8 cellular contexts compared by ENCODE assay signal in the genomic region with DNA sequence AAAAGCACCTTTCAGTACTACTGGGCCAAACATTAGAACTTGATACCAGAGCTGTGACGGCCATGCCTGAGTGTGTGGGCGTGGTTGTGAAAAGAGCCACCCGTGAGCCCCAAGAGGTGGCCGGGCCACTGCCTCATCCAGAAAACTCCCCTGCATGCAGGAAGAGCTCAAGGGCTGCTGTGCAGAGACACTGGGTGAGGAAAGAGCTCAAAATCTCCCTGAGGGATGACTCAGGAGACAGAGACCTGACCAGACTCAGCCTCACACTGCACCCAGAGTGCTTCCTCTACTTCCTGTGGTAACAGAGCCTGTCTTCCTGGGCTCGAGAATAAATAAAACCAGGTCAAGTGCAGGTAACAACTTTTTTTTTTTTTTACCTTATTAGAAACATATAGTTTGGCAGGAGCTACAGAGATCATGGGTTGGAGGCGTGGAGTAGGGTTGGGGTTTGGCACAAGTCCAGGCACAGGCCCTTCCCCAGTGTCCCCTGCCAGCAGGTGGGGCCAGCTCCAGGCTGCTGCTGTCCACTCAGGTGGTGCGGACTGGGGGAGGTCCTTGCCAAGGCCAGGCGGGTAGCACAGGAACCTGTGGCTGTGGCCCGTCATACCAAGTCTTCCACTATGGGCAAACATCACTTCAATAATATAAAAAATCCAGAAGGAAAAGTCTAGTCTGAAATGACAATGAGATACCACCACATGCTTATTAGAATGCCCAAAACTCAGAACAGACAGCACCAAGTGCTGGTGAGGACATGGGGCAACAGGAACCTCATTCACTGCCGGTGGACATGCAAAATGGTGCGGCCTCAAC. TPM values are rescaled to one million over a fixed set of nuclear protein-coding genes. Genes with fewer than 3 reads are reported as not detected.
DNase-seq lines count a peak whose midpoint lies in the region; ATAC-seq and TF ChIP-seq lines count a peak whose summit lies in the region.

No MANE protein-coding gene starts in this region.

- BruUV-seq in mammary epithelial cell (replicated peaks; lab: Mats Ljungman, UMichigan), result no TSS peak

- peaks cover 29% of the 10 kb centered on the region for H3K4me1 ChIP-seq in mammary epithelial cell (ENCODE audit: insufficient read depth, low read length)

- WGBS in mammary epithelial cell (ENCODE audit: low coverage, missing lambda C conversion rate), result 21% methylated on average over 11 of the region's 11 CpGs

- no peaks in the 10 kb centered on the region for H3K36me3 ChIP-seq in mammary epithelial cell (ENCODE audit: insufficient read depth, low read length)

- dilution Hi-C loops in mammary epithelial cell (cut with HindIII; ENCODE audit: low sequenced_read_pairs), result loop anchor here (10.0 kb wide), 1 partner anchor 102 kb away; the partner anchor contains the start of gene LRRC25

- peak overlapping the region; percentile 68 for H3K27ac ChIP-seq in C4-2B
- peak overlapping the region; percentile 36 for H3K27ac ChIP-seq in mammary epithelial cell (ENCODE audit: insufficient read depth, low read depth, low read length)

- H3K27me3 ChIP-seq in mammary epithelial cell (ENCODE audit: insufficient read depth, low read length), result no peaks in the 10 kb centered on the region

- H3K9me3 ChIP-seq in mammary epithelial cell (replicated peaks; ENCODE audit: insufficient read depth, low read length), result no peaks in the 10 kb centered on the region

- peaks cover 96% of the 10 kb centered on the region for H3K79me2 ChIP-seq in mammary epithelial cell (ENCODE audit: insufficient read depth, low read length)

- peak; percentile 53 for ATAC-seq in HG03571 (IDR thresholded peaks at IDR 0.05; ENCODE audit: unreplicated experiment)
- peak; percentile 18 for ATAC-seq in omental fat pad (ENCODE audit: low FRiP score)
- ATAC-seq in HG03565 (IDR thresholded peaks at IDR 0.05; ENCODE audit: unreplicated experiment), result no peak

- H3K9ac ChIP-seq in mammary epithelial cell (ENCODE audit: insufficient read depth, low read length), result peak overlapping the region; percentile 14

- no peak overlapping the region for H3K4me3 ChIP-seq in mammary epithelial cell (replicated peaks in 1 of 3; ENCODE audit: insufficient read depth in 1 of 3, low read depth in 2 of 3, low read length in 3 of 3)

- peaks cover 3% of the 10 kb centered on the region for H4K20me1 ChIP-seq in mammary epithelial cell (ENCODE audit: insufficient read depth, low read length)

- in situ Hi-C loops in mammary epithelial cell (cut with MboI; ENCODE audit: low sequenced_read_pairs in 2 of 2), result no loop called here

- TF ChIP-seq CTCF in C4-2B (conservative IDR thresholded peaks at IDR 0.05), result no peak
- TF ChIP-seq CTCF in mammary epithelial cell (conservative IDR thresholded peaks at IDR 0.05 in 1 of 2, IDR thresholded peaks at IDR 0.05 in 1 of 2; ENCODE audit: extremely low read depth in 1 of 2, insufficient read depth in 1 of 2, low read depth in 1 of 2, low read length in 2 of 2), result peak in 1 of 2 donors; percentile 38
- no peak for TF ChIP-seq CTCF in omental fat pad (IDR thresholded peaks at IDR 0.05)

- H3K4me2 ChIP-seq in mammary epithelial cell (ENCODE audit: insufficient read depth, low read depth, low read length), result peak overlapping the region; percentile 74

- H2AFZ ChIP-seq in mammary epithelial cell (ENCODE audit: low read depth, low read length), result no peak overlapping the region

- CTCF ChIA-PET in mammary epithelial cell (lab: Charles Lee; ENCODE audit: low non-redundant PET), result interaction anchor here (0.7 kb wide), 2 partner anchors 24 to 91 kb away, joined by 12 to 23 read pairs; no protein-coding TSS in a partner anchor

- DNase-seq in T-helper 9 cell, result peak; percentile 72
- DNase-seq in mammary epithelial cell, result peak; percentile 90
- DNase-seq in omental fat pad (ENCODE audit: low spot score), result no peak
- no peak for DNase-seq in NCI-H82 treated with DMSO at 0.1 percent for 48 hours (lab: John Stamatoyannopoulos, UW; ENCODE audit: unreplicated experiment)
- no peak for DNase-seq in midbrain (lab: John Stamatoyannopoulos, UW)

- intact Hi-C loops in mammary epithelial cell (cut with micrococcal nuclease), result loop anchor here (2.0 kb wide), 2 partner anchors 24 to 74 kb away; partner anchors contain the start of gene UBA52

RNA-seq across cellular contexts. Expression of gene ELL, which starts 25.5 kb away (rescaled TPM):
- total RNA-seq in mammary epithelial cell (10 to 100 TPM; 17.3 to 27.7 TPM), omental fat pad (10 to 100 TPM; 18.1 to 43.1 (median 24.8) TPM)
- polyA plus RNA-seq in mammary epithelial cell, result 9.5 TPM
- polyA minus RNA-seq in mammary epithelial cell, result 10.9 TPM

RNA-seq across cellular contexts. Expression of gene FKBP8, which starts 47.0 kb away (rescaled TPM):
- total RNA-seq in mammary epithelial cell (100 to 1,000 TPM; 201 to 213 TPM), omental fat pad (100 to 1,000 TPM; 193 to 275 (median 236) TPM)
- 165 TPM for polyA plus RNA-seq in mammary epithelial cell
- 75.5 TPM for polyA minus RNA-seq in mammary epithelial cell

RNA-seq across cellular contexts. Expression of gene ISYNA1, which starts 58.4 kb away (rescaled TPM):
- total RNA-seq in mammary epithelial cell (10 to 100 TPM; 13.0 to 26.3 TPM), omental fat pad (10 to 100 TPM; 20.0 to 36.7 (median 29.8) TPM)
- 14.9 TPM for polyA plus RNA-seq in mammary epithelial cell
- 10.4 TPM for polyA minus RNA-seq in mammary epithelial cell

Comparison
In these comparisons a context has a peak if more than half of its experiments do, and no peak if none do; other contexts are left out.
1. DNase-seq: peak in T-helper 9 cell (single experiment) and mammary epithelial cell (single experiment); none in omental fat pad (single experiment), NCI-H82 treated with DMSO at 0.1 percent for 48 hours (single experiment) and midbrain (single experiment).